11 cellular contexts compared by ENCODE assay signal in the genomic region with DNA sequence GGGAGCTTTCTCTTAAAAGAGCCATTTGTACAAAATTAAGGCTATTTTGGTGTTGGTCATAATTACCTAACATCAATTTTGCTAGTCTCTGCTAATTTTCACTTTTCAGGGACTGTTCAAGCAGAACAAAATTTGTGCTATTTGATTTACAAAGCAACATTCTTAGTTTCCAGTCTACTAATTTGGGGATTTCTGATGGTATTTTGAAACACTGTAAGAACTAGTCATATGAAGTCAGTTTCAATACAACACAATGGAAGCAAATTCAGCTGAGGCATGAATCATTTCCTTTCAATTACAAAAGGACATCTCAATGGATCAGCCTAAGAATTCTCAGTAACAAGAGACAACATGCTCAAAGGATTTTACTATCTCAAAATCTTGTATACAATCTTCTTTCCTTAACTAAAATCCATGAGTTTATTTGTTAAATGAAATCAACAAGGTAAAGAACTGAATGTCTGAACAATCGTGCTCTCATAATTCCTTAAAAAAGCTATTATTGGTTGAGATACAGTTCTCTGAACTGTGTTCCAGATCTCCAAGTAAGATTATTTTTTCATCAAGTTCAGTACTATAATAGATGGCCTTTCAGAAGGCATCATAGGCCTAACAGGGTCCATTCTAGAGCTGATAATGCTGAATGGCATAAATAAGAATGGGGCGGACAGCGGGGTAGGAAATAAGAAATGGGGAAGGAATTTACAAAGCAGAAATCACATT.
DNase-seq lines count a peak whose midpoint lies in the region; ATAC-seq lines count a peak whose summit lies in the region.
"Had no signal": no experiment of that assay in that cellular context is flagged by ENCODE, and none has a peak within 500 bp of the region (broad histone marks: within the 10 kb centered on the region; RNA-seq: fewer than 3 reads in every experiment).

No MANE protein-coding gene starts in this region.

- H3K27ac Mint-ChIP-seq in stimulated activated naive B cell treated with anti-CD40 and anti-IgM and Interleukin-4, amounts not matched to agents 10 μg/mL and 1 μg/mL and 100 μg/mL, for 72 hours: no peak overlapping the region
- H3K27ac Mint-ChIP-seq: activated naive CD4-positive, alpha-beta T cell treated with anti-CD3 and anti-CD28 coated beads, Interleukin-2, amount 50 U/mL, for 24 hours; T-helper 17 cell had no signal

- H3K27me3 Mint-ChIP-seq in stimulated activated naive B cell treated with anti-CD40 and anti-IgM and Interleukin-4, amounts not matched to agents 10 μg/mL and 1 μg/mL and 100 μg/mL, for 72 hours: no peaks in the 10 kb centered on the region
- H3K27me3 Mint-ChIP-seq: activated naive CD4-positive, alpha-beta T cell treated with anti-CD3 and anti-CD28 coated beads, Interleukin-2, amount 50 U/mL, for 24 hours had no signal

- peak; percentile 70 for DNase-seq in astrocyte of the hippocampus (ENCODE audit: low read depth, low spot score)
- no peak for DNase-seq in stimulated activated naive B cell treated with anti-CD40 and anti-IgM and Interleukin-4, amounts not matched to agents 10 μg/mL and 1 μg/mL and 100 μg/mL, for 72 hours
- no peak for DNase-seq in NCI-H146 (lab: John Stamatoyannopoulos, UW)
- no peak for DNase-seq in COLO668 (lab: John Stamatoyannopoulos, UW; ENCODE audit: unreplicated experiment)
- DNase-seq in stimulated activated naive CD4-positive, alpha-beta T cell (lab: John Stamatoyannopoulos, UW): no peak
- DNase-seq: islet precursor cell, NCI-H1436 treated with DMSO at 0.1 percent for 48 hours, T-helper 17 cell had no signal

- no peak overlapping the region for H3K4me3 Mint-ChIP-seq in stimulated activated naive B cell treated with anti-CD40 and anti-IgM and Interleukin-4, amounts not matched to agents 10 μg/mL and 1 μg/mL and 100 μg/mL, for 72 hours
- H3K4me3 Mint-ChIP-seq: activated naive CD4-positive, alpha-beta T cell treated with anti-CD3 and anti-CD28 coated beads, Interleukin-2, amount 50 U/mL, for 24 hours; T-helper 17 cell had no signal

- H3K4me1 Mint-ChIP-seq in stimulated activated naive B cell treated with anti-CD40 and anti-IgM and Interleukin-4, amounts not matched to agents 10 μg/mL and 1 μg/mL and 100 μg/mL, for 72 hours: peaks cover 12 to 13% of the 10 kb centered on the region in 2 donors
- H3K4me1 Mint-ChIP-seq: T-helper 17 cell had no signal

- H3K9me3 Mint-ChIP-seq in stimulated activated naive B cell treated with anti-CD40 and anti-IgM and Interleukin-4, amounts not matched to agents 10 μg/mL and 1 μg/mL and 100 μg/mL, for 72 hours: no peaks in the 10 kb centered on the region
- H3K9me3 Mint-ChIP-seq: activated naive CD4-positive, alpha-beta T cell treated with anti-CD3 and anti-CD28 coated beads, Interleukin-2, amount 50 U/mL, for 24 hours had no signal

- no peaks in the 10 kb centered on the region for H3K36me3 Mint-ChIP-seq in stimulated activated naive B cell treated with anti-CD40 and anti-IgM and Interleukin-4, amounts not matched to agents 10 μg/mL and 1 μg/mL and 100 μg/mL, for 72 hours
- H3K36me3 Mint-ChIP-seq: activated naive CD4-positive, alpha-beta T cell treated with anti-CD3 and anti-CD28 coated beads, Interleukin-2, amount 50 U/mL, for 24 hours had no signal

- ATAC-seq in GM19351 (IDR thresholded peaks at IDR 0.05; ENCODE audit: unreplicated experiment) (peak; percentile 75), HG03064 (IDR thresholded peaks at IDR 0.05; ENCODE audit: low read depth, unreplicated experiment) (peak; percentile 72)
- ATAC-seq in stimulated activated naive B cell treated with anti-CD40 and anti-IgM and Interleukin-4, amounts not matched to agents 10 μg/mL and 1 μg/mL and 100 μg/mL, for 72 hours (replicated peaks): peak; percentile 54 to 72
- ATAC-seq: T-helper 17 cell had no signal
